1 cellular context compared by ENCODE assay signal in the genomic region with DNA sequence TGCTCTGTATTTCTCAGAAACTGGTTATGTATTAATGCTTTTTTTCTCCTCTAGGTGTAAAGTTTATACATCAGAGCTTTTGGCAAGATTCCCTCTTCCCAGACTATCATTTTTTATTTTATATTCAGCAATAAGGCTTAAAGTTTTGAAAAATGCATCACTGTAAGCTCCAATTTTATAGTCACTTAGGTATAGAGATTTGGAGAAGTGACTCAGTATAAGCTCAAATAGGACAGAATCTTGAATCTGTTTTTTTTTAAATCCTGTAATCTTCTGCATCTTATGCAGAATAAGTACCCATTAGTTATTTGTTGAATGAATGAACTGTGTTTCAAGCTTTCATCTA.
TF ChIP-seq lines count a peak whose summit lies in the region.

No MANE protein-coding gene starts in this region.

TF ChIP-seq in H1, 55 proteins besides CTCF, POLR2A, EP300 and RAD21:
- TF ChIP-seq, protein P1, sequence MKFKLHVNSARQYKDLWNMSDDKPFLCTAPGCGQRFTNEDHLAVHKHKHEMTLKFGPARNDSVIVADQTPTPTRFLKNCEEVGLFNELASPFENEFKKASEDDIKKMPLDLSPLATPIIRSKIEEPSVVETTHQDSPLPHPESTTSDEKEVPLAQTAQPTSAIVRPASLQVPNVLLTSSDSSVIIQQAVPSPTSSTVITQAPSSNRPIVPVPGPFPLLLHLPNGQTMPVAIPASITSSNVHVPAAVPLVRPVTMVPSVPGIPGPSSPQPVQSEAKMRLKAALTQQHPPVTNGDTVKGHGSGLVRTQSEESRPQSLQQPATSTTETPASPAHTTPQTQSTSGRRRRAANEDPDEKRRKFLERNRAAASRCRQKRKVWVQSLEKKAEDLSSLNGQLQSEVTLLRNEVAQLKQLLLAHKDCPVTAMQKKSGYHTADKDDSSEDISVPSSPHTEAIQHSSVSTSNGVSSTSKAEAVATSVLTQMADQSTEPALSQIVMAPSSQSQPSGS (IDR thresholded peaks at IDR 0.05; ENCODE audit: low read length), result no peak
- TF ChIP-seq HDAC6 (IDR thresholded peaks at IDR 0.05; ENCODE audit: low read depth, low read length) (no peak), PHF8 (conservative IDR thresholded peaks at IDR 0.05; ENCODE audit: low read depth, low read length) (no peak), CHD1 (IDR thresholded peaks at IDR 0.05; ENCODE audit: low read depth, low read length) (no peak), EGR1 (IDR thresholded peaks at IDR 0.05; ENCODE audit: borderline replicate concordance, low read depth, low read length) (no peak), RFX5 (IDR thresholded peaks at IDR 0.05; ENCODE audit: borderline replicate concordance, low read depth, low read length) (no peak), JUND (IDR thresholded peaks at IDR 0.05; ENCODE audit: low read length) (no peak), MAFK (IDR thresholded peaks at IDR 0.05; ENCODE audit: low read depth, low read length) (no peak), RXRA (IDR thresholded peaks at IDR 0.05; ENCODE audit: insufficient read depth, low read depth, low read length) (no peak), SIX5 (IDR thresholded peaks at IDR 0.05; ENCODE audit: low read depth, low read length) (no peak), NANOG (IDR thresholded peaks at IDR 0.05; ENCODE audit: insufficient read depth, low read depth, low read length, poor library complexity, severe bottlenecking) (no peak), JUN (IDR thresholded peaks at IDR 0.05; ENCODE audit: low read depth, low read length) (no peak), KDM4A (IDR thresholded peaks at IDR 0.05; ENCODE audit: low read depth, low read length, severe bottlenecking) (no peak), BACH1 (IDR thresholded peaks at IDR 0.05; ENCODE audit: low read length) (no peak), EZH2 (IDR thresholded peaks at IDR 0.05; ENCODE audit: low read depth, low read length, severe bottlenecking) (no peak)
- TF ChIP-seq, protein P2, sequence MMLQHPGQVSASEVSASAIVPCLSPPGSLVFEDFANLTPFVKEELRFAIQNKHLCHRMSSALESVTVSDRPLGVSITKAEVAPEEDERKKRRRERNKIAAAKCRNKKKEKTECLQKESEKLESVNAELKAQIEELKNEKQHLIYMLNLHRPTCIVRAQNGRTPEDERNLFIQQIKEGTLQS (IDR thresholded peaks at IDR 0.05; ENCODE audit: insufficient read depth, low read depth, low read length), result no peak
